Comparison of ENCODE assay signal across 17 cellular contexts in the genomic region with DNA sequence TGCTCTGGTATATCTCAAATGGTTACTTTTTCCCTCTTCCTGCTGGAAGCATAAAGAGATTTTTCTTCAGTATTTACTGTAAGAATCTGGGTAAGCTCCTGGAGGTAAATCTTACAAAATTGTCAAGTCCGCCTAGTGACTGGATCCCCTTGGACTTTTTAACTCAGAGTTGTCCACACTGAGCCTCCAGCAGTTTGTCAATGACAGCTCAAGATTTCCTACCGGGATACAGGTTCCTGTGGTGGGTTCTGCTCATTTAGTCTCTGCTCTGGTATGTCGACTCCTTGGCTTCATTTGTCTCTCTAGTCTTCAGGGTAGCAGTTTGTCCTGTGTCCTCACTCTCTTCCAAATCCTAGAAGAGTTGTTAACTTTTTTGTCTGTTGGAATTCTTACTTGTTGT. TPM values are rescaled to one million over a fixed set of nuclear protein-coding genes. Genes with fewer than 3 reads are reported as not detected.
DNase-seq lines count a peak whose midpoint lies in the region; ATAC-seq and TF ChIP-seq lines count a peak whose summit lies in the region.
"Had no signal": no experiment of that assay in that cellular context is flagged by ENCODE, and none has a peak within 500 bp of the region (broad histone marks: within the 10 kb centered on the region; RNA-seq: fewer than 3 reads in every experiment).

No MANE protein-coding gene starts in this region.

- H3K4me2 ChIP-seq in BLaER1 treated with 17β-estradiol and CSF1 and Interleukin-3, amounts not matched to agents 10 nM and 100 nM: peak overlapping the region; percentile 29 to 68 (median 54); a peak in 17 of 22 replicates
- H3K4me2 ChIP-seq in mesenchymal stem cell (ENCODE audit: low read length, poor library complexity, severe bottlenecking): no peak overlapping the region
- H3K4me2 ChIP-seq in trophoblast cell (ENCODE audit: low read length): no peak overlapping the region
- H3K4me2 ChIP-seq in osteoblast (ENCODE audit: insufficient read depth, low read length): no peak overlapping the region

- H3K9me3 ChIP-seq in BLaER1 treated with 17β-estradiol and CSF1 and Interleukin-3, amounts not matched to agents 10 nM and 100 nM (replicated peaks in 1 of 11): no peaks in the 10 kb centered on the region
- no peaks in the 10 kb centered on the region for H3K9me3 ChIP-seq in mesenchymal stem cell (ENCODE audit: control insufficient read depth, low read length)
- no peaks in the 10 kb centered on the region for H3K9me3 ChIP-seq in trophoblast cell (ENCODE audit: insufficient read depth, low read depth, low read length)
- H3K9me3 ChIP-seq in osteoblast (ENCODE audit: low read depth, low read length): no peaks in the 10 kb centered on the region

- H3K79me1 ChIP-seq in mesenchymal stem cell (replicated peaks; ENCODE audit: low read length, poor library complexity, severe bottlenecking) (no peaks in the 10 kb centered on the region), trophoblast cell (ENCODE audit: low read length) (peaks cover 3% of the 10 kb centered on the region)

- H3K79me2 ChIP-seq in trophoblast cell (ENCODE audit: control insufficient read depth, insufficient read depth, low read length, poor library complexity) (no peaks in the 10 kb centered on the region), osteoblast (ENCODE audit: insufficient read depth, low read length) (no peaks in the 10 kb centered on the region)

- H3K9ac ChIP-seq in BLaER1 treated with 17β-estradiol and CSF1 and Interleukin-3, amounts not matched to agents 10 nM and 100 nM: no peak overlapping the region
- H3K9ac ChIP-seq in mesenchymal stem cell (ENCODE audit: low read length) (no peak overlapping the region), trophoblast cell (ENCODE audit: low read length) (no peak overlapping the region)
- H3K9ac ChIP-seq: GM23248 had no signal

- no peak overlapping the region for H3K4me3 ChIP-seq in BLaER1 treated with 17β-estradiol and CSF1 and Interleukin-3, amounts not matched to agents 10 nM and 100 nM
- H3K4me3 ChIP-seq in mesenchymal stem cell (ENCODE audit: insufficient read depth in 1 of 2, low read depth in 1 of 2, low read length in 2 of 2) (no peak overlapping the region), trophoblast cell (ENCODE audit: low read depth, low read length) (no peak overlapping the region), osteoblast (ENCODE audit: insufficient read depth, low read length) (no peak overlapping the region)
- H3K4me3 ChIP-seq: GM23248 had no signal

- no peak for ATAC-seq in sciatic nerve
- no peak for ATAC-seq in GM21515 (IDR thresholded peaks at IDR 0.05; ENCODE audit: unreplicated experiment)

- H3K14ac ChIP-seq in mesenchymal stem cell (ENCODE audit: low read length in 2 of 2) (no peak overlapping the region), trophoblast cell (ENCODE audit: low read length) (no peak overlapping the region)

- H2BK5ac ChIP-seq in mesenchymal stem cell (ENCODE audit: low read depth, low read length, poor library complexity, severe bottlenecking) (no peak overlapping the region), trophoblast cell (ENCODE audit: low read depth, low read length, poor library complexity) (no peak overlapping the region)

- H3K23ac ChIP-seq in mesenchymal stem cell (ENCODE audit: low read length in 2 of 2) (no peak overlapping the region), trophoblast cell (ENCODE audit: low read length) (no peak overlapping the region)

- H2BK12ac ChIP-seq in mesenchymal stem cell (ENCODE audit: low read length in 2 of 2) (peak overlapping the region in 1 of 2 experiments; percentile 52), trophoblast cell (ENCODE audit: low read length) (no peak overlapping the region)

- no peak for TF ChIP-seq CTCF in osteoblast (IDR thresholded peaks at IDR 0.05; ENCODE audit: extremely low read depth, low read depth, low read length)

- H3K27ac ChIP-seq in BLaER1 treated with 17β-estradiol and CSF1 and Interleukin-3, amounts not matched to agents 10 nM and 100 nM: peak overlapping the region in 3 of 11 experiments; percentile 13 to 42 (median 41); a peak in 4 of 22 replicates
- H3K27ac ChIP-seq in cingulate gyrus (ENCODE audit: low read depth, low read length) (peak overlapping the region; percentile 1), mesenchymal stem cell (ENCODE audit: low read length, poor library complexity, severe bottlenecking) (no peak overlapping the region), trophoblast cell (ENCODE audit: low read depth, low read length) (peak overlapping the region; percentile 50), osteoblast (ENCODE audit: low read depth, low read length) (no peak overlapping the region)
- H3K27ac ChIP-seq: C4-2B, GM23248 had no signal

- no peak overlapping the region for H2BK120ac ChIP-seq in mesenchymal stem cell (ENCODE audit: low read depth, low read length)
- H2BK120ac ChIP-seq in trophoblast cell (ENCODE audit: insufficient read depth, low read length, poor library complexity): no peak overlapping the region

- H3K18ac ChIP-seq in mesenchymal stem cell (ENCODE audit: low read depth in 1 of 2, low read length in 2 of 2) (peak overlapping the region in 1 of 2 experiments; percentile 62), trophoblast cell (ENCODE audit: low read length) (no peak overlapping the region)

- 33% methylated on average over 3 of the region's 3 CpGs for WGBS in mesenchymal stem cell
- WGBS in trophoblast cell (ENCODE audit: extremely low coverage, insufficient coverage, insufficient read length): no CpG with 5 or more reads among the region's 3 CpGs

- no peak overlapping the region for H4K12ac ChIP-seq in trophoblast cell (ENCODE audit: low read depth, low read length)

- H4K91ac ChIP-seq in mesenchymal stem cell (ENCODE audit: low read length) (no peak overlapping the region), trophoblast cell (ENCODE audit: low read depth, low read length) (no peak overlapping the region)

- H3K27me3 ChIP-seq in BLaER1 treated with 17β-estradiol and CSF1 and Interleukin-3, amounts not matched to agents 10 nM and 100 nM: no peaks in the 10 kb centered on the region
- H3K27me3 ChIP-seq in mesenchymal stem cell (ENCODE audit: control insufficient read depth in 1 of 2, insufficient read depth in 1 of 2, low read length in 2 of 2): no peaks in the 10 kb centered on the region
- no peaks in the 10 kb centered on the region for H3K27me3 ChIP-seq in trophoblast cell (ENCODE audit: insufficient read depth, low read length)
- no peaks in the 10 kb centered on the region for H3K27me3 ChIP-seq in osteoblast (ENCODE audit: insufficient read depth, low read length)

- no peak overlapping the region for H3K4ac ChIP-seq in mesenchymal stem cell (ENCODE audit: low read depth in 1 of 2, low read length in 2 of 2)
- H3K4ac ChIP-seq in trophoblast cell (ENCODE audit: low read depth, low read length): no peak overlapping the region

- H3K36me3 ChIP-seq in BLaER1 treated with 17β-estradiol and CSF1 and Interleukin-3, amounts not matched to agents 10 nM and 100 nM: no peaks in the 10 kb centered on the region
- no peaks in the 10 kb centered on the region for H3K36me3 ChIP-seq in mesenchymal stem cell (ENCODE audit: control insufficient read depth in 1 of 2, insufficient read depth in 2 of 2, low read depth in 1 of 2, low read length in 2 of 2)
- H3K36me3 ChIP-seq in trophoblast cell (ENCODE audit: control insufficient read depth in 1 of 2, insufficient read depth in 2 of 2, low read length in 2 of 2): no peaks in the 10 kb centered on the region
- H3K36me3 ChIP-seq in osteoblast (ENCODE audit: insufficient read depth, low read length): no peaks in the 10 kb centered on the region

- peaks cover 10 to 21% (median 14%) of the 10 kb centered on the region in 10 experiments; a peak in 18 of 20 replicates for H3K4me1 ChIP-seq in BLaER1 treated with 17β-estradiol and CSF1 and Interleukin-3, amounts not matched to agents 10 nM and 100 nM
- H3K4me1 ChIP-seq in mesenchymal stem cell (ENCODE audit: control insufficient read depth, insufficient read depth, low read depth, low read length): no peaks in the 10 kb centered on the region
- H3K4me1 ChIP-seq in trophoblast cell (ENCODE audit: control insufficient read depth in 1 of 2, insufficient read depth in 2 of 2, low read length in 2 of 2): peaks cover 0 to 4% of the 10 kb centered on the region in 2 experiments
- no peaks in the 10 kb centered on the region for H3K4me1 ChIP-seq in osteoblast (ENCODE audit: insufficient read depth, low read length)

- no peak overlapping the region for H2AFZ ChIP-seq in mesenchymal stem cell (ENCODE audit: low read depth, low read length)
- H2AFZ ChIP-seq in trophoblast cell (ENCODE audit: insufficient read depth, low read length, poor library complexity): no peak overlapping the region
- H2AFZ ChIP-seq in osteoblast (ENCODE audit: low read length): no peak overlapping the region
- H2AFZ ChIP-seq: GM23248 had no signal

- intact Hi-C loops in sciatic nerve (cut with DNase I): no loop called here

- H2BK15ac ChIP-seq in mesenchymal stem cell (ENCODE audit: low read depth, poor library complexity, severe bottlenecking): no peak overlapping the region

- DNase-seq in mesenchymal stem cell (peak; percentile 22), trophoblast cell (no peak), sciatic nerve (ENCODE audit: low spot score) (no peak), osteoblast (ENCODE audit: insufficient read length, low spot score, missing footprints) (no peak), DMS153 treated with DMSO at 0.1 percent for 48 hours (lab: John Stamatoyannopoulos, UW; ENCODE audit: unreplicated experiment) (no peak)
- DNase-seq: ACHN; CD4-positive, alpha-beta memory T cell; COR-L47; DMS153; DND-41; GF-D8; GM23248; H7 had no signal

- H4K8ac ChIP-seq in mesenchymal stem cell (ENCODE audit: low read length) (no peak overlapping the region), trophoblast cell (ENCODE audit: low read depth, low read length) (no peak overlapping the region)

- H2AK5ac ChIP-seq in mesenchymal stem cell (ENCODE audit: low read length, severe bottlenecking) (no peak overlapping the region), trophoblast cell (ENCODE audit: low read length) (no peak overlapping the region)

- H4K20me1 ChIP-seq in BLaER1 treated with 17β-estradiol and CSF1 and Interleukin-3, amounts not matched to agents 10 nM and 100 nM: no peaks in the 10 kb centered on the region
- no peaks in the 10 kb centered on the region for H4K20me1 ChIP-seq in osteoblast (ENCODE audit: insufficient read depth, low read length)

RNA-seq across cellular contexts. Expression of a gene that starts 27.0 kb away (rescaled TPM):
- polyA plus RNA-seq in mesenchymal stem cell (2013, experiment 1 of 2): 34.8 TPM
- polyA plus RNA-seq in mesenchymal stem cell (2013, experiment 2 of 2): 36.3 TPM
- polyA plus RNA-seq in trophoblast cell (2013): 28.7 and 30.2 TPM in 2 replicates
- total RNA-seq in sciatic nerve (0.13 TPM), osteoblast (under 0.01 and 0.29 TPM in 2 replicates)
- total RNA-seq: CD4-positive, alpha-beta memory T cell; GM23248 had no signal
- polyA plus RNA-seq: CD4-positive, alpha-beta memory T cell; GM23248 had no signal

Comparison
In these comparisons a context has a peak if more than half of its experiments do, and no peak if none do; other contexts are left out.
1. H3K27ac ChIP-seq: peak in cingulate gyrus (single experiment) and trophoblast cell (single experiment); none in mesenchymal stem cell (single experiment) and osteoblast (single experiment).
2. H3K4me2 ChIP-seq: peak in BLaER1 treated with 17β-estradiol and CSF1 and Interleukin-3, amounts not matched to agents 10 nM and 100 nM (11 of 11); none in mesenchymal stem cell (single experiment), trophoblast cell (single experiment) and osteoblast (single experiment).